9 cellular contexts compared by ENCODE assay signal in genomic region chrX:13051529-13052172, GRCh38. TPM values are rescaled to one million over a fixed set of nuclear protein-coding genes. Genes with fewer than 3 reads are reported as not detected.
DNase-seq lines count a peak whose midpoint lies in the region; ATAC-seq and TF ChIP-seq lines count a peak whose summit lies in the region.
"Had no signal": no experiment of that assay in that cellular context is flagged by ENCODE, and none has a peak within 500 bp of the region (broad histone marks: within the 10 kb centered on the region; RNA-seq: fewer than 3 reads in every experiment).

No MANE protein-coding gene starts in this region.

- peaks cover 72% of the 10 kb centered on the region for H3K4me1 Mint-ChIP-seq in activated CD4-positive, alpha-beta memory T cell treated with anti-CD3 and anti-CD28 coated beads for 36 hours (ENCODE audit: low read depth)
- peaks cover 48% of the 10 kb centered on the region in 2 donors for H3K4me1 Mint-ChIP-seq in natural killer cell

- peaks cover 3% of the 10 kb centered on the region for H3K9me3 Mint-ChIP-seq in activated CD4-positive, alpha-beta memory T cell treated with anti-CD3 and anti-CD28 coated beads for 36 hours
- no peaks in the 10 kb centered on the region for H3K9me3 Mint-ChIP-seq in natural killer cell

- no peak overlapping the region for H3K4me3 ChIP-seq in dorsolateral prefrontal cortex

- H3K4me3 Mint-ChIP-seq in activated CD4-positive, alpha-beta memory T cell treated with anti-CD3 and anti-CD28 coated beads for 36 hours, result peak overlapping the region; percentile 4
- peak overlapping the region; percentile 47 for H3K4me3 Mint-ChIP-seq in natural killer cell

- CTCF ChIA-PET in activated CD4-positive, alpha-beta memory T cell treated with anti-CD3 and anti-CD28 coated beads for 36 hours (lab: Charles Lee), result interaction anchor here (0.9 to 2.0 kb wide), 10 partner anchors 22 to 105 kb away, joined by 3 to 12 read pairs (median 4); no protein-coding TSS in a partner anchor

- no peaks in the 10 kb centered on the region for H3K27me3 Mint-ChIP-seq in activated CD4-positive, alpha-beta memory T cell treated with anti-CD3 and anti-CD28 coated beads for 36 hours
- H3K27me3 Mint-ChIP-seq in natural killer cell (ENCODE audit: low read depth in 2 of 2), result peaks cover 0 to 11% of the 10 kb centered on the region in 2 donors

- intact Hi-C loops in activated CD4-positive, alpha-beta memory T cell treated with anti-CD3 and anti-CD28 coated beads for 36 hours (cut with micrococcal nuclease), result loop anchor here (1.0 to 2.0 kb wide), 7 partner anchors 23 to 100 kb away; no protein-coding TSS in a partner anchor
- intact Hi-C loops in natural killer cell (cut with micrococcal nuclease), result loop anchor here (5.0 kb wide), 1 partner anchor 36 kb away; no protein-coding TSS in a partner anchor
- intact Hi-C loops in dorsolateral prefrontal cortex (cut with DNase I), result loop anchor here in 1 of 2 donors (2.0 kb wide), 1 partner anchor 77 kb away; the partner anchor contains the start of gene TMSB4X

- H3K36me3 Mint-ChIP-seq in activated CD4-positive, alpha-beta memory T cell treated with anti-CD3 and anti-CD28 coated beads for 36 hours, result no peaks in the 10 kb centered on the region
- no peaks in the 10 kb centered on the region for H3K36me3 Mint-ChIP-seq in natural killer cell

- TF ChIP-seq CTCF in natural killer cell (IDR thresholded peaks at IDR 0.05) (no peak), dorsolateral prefrontal cortex (IDR thresholded peaks at IDR 0.05 in 54 of 56, conservative IDR thresholded peaks at IDR 0.05 in 2 of 56; ENCODE audit: low read depth in 1 of 56, partially characterized antibody in 56 of 56) (no peak)

- H3K27me3 ChIP-seq in dorsolateral prefrontal cortex, result peaks cover 0 to 45% (median 0%) of the 10 kb centered on the region in 45 donors

- DNase-seq in DMS53 (lab: John Stamatoyannopoulos, UW) (peak; percentile 1), DMS53 treated with DMSO at 0.1 percent for 48 hours (lab: John Stamatoyannopoulos, UW; ENCODE audit: unreplicated experiment) (no peak), natural killer cell (no peak), NCI-H2196 treated with DMSO at 0.1 percent for 48 hours (lab: John Stamatoyannopoulos, UW; ENCODE audit: unreplicated experiment) (no peak), dorsolateral prefrontal cortex (no peak), OCI-M2 (lab: John Stamatoyannopoulos, UW; ENCODE audit: unreplicated experiment) (no peak)
- DNase-seq in activated CD4-positive, alpha-beta memory T cell treated with anti-CD3 and anti-CD28 coated beads for 36 hours, result peak; percentile 20

- ATAC-seq in HG02798 (IDR thresholded peaks at IDR 0.05; ENCODE audit: poor library complexity, unreplicated experiment) (peak; percentile 52), natural killer cell (peak in 2 of 3 donors; percentile 59 to 63)

- H3K27ac ChIP-seq in dorsolateral prefrontal cortex, result peak overlapping the region in 27 of 59 donors; percentile 8 to 72 (median 37)
- H3K27ac ChIP-seq: 22Rv1 had no signal

- POLR2A ChIA-PET in activated CD4-positive, alpha-beta memory T cell treated with anti-CD3 and anti-CD28 coated beads for 36 hours (lab: Charles Lee), result interaction anchor here (0.7 to 2.7 kb wide), 15 partner anchors 13 to 105 kb away, joined by 3 to 32 read pairs (median 6); no protein-coding TSS in a partner anchor

- H3K27ac Mint-ChIP-seq in activated CD4-positive, alpha-beta memory T cell treated with anti-CD3 and anti-CD28 coated beads for 36 hours, result peak overlapping the region; percentile 95
- peak overlapping the region; percentile 76 to 83 for H3K27ac Mint-ChIP-seq in natural killer cell

RNA-seq across cellular contexts. Expression of gene FAM9C, which starts 7.2 kb away (rescaled TPM):
- total RNA-seq in activated CD4-positive, alpha-beta memory T cell treated with anti-CD3 and anti-CD28 coated beads for 36 hours, result under 1 TPM in 1 of 2 experiments, not detected in 1; 0.05 TPM
- total RNA-seq in natural killer cell (not detected), dorsolateral prefrontal cortex (1 to 10 TPM in 1 of 120 experiments, under 1 TPM in 4, not detected in 115; 0.19 to 1.6 (median 0.33) TPM)

Comparison
In these comparisons a context has a peak if more than half of its experiments do, and no peak if none do; other contexts are left out.
1. DNase-seq: peak in DMS53 (single experiment) and activated CD4-positive, alpha-beta memory T cell treated with anti-CD3 and anti-CD28 coated beads for 36 hours (single experiment); none in DMS53 treated with DMSO at 0.1 percent for 48 hours (single experiment), natural killer cell (single experiment), NCI-H2196 treated with DMSO at 0.1 percent for 48 hours (single experiment), dorsolateral prefrontal cortex (0 of 10) and OCI-M2 (single experiment).